8 cellular contexts compared by ENCODE assay signal in genomic region chr14:80987235-80988032, GRCh38. TPM values are rescaled to one million over a fixed set of nuclear protein-coding genes. Genes with fewer than 3 reads are reported as not detected.
DNase-seq lines count a peak whose midpoint lies in the region; ATAC-seq and TF ChIP-seq lines count a peak whose summit lies in the region.

No MANE protein-coding gene starts in this region.

- no peak overlapping the region for H2BK5ac ChIP-seq in mesenchymal stem cell (ENCODE audit: low read depth, low read length, poor library complexity, severe bottlenecking)

- H2BK15ac ChIP-seq in mesenchymal stem cell (ENCODE audit: low read depth, poor library complexity, severe bottlenecking) = no peak overlapping the region

- intact Hi-C loops in A673 (cut with micrococcal nuclease; ENCODE audit: unreplicated experiment) = loop anchor here (1.0 to 10.0 kb wide), 3 partner anchors 33 to 930 kb away; partner anchors contain the start of gene DIO2

- CTCF ChIA-PET in A673 (lab: Charles Lee) = interaction anchor here (0.7 to 1.5 kb wide), 9 partner anchors 9 to 931 kb away, joined by 3 to 14 read pairs (median 3); partner anchors contain the start of gene TSHR

- no peak overlapping the region for H2AK5ac ChIP-seq in mesenchymal stem cell (ENCODE audit: low read length, severe bottlenecking)

- WGBS in mesenchymal stem cell = 26% methylated on average over 5 of the region's 6 CpGs

- H4K8ac ChIP-seq in mesenchymal stem cell (ENCODE audit: low read length) = no peak overlapping the region

- peaks cover 34% of the 10 kb centered on the region for H3K27me3 ChIP-seq in A673 (replicated peaks; ENCODE audit: insufficient read depth, low read depth, low read length, poor library complexity)
- peaks cover 36 to 46% of the 10 kb centered on the region in 2 experiments for H3K27me3 ChIP-seq in mesenchymal stem cell (ENCODE audit: control insufficient read depth in 1 of 2, insufficient read depth in 1 of 2, low read length in 2 of 2)

- ATAC-seq in GM18498 (IDR thresholded peaks at IDR 0.05; ENCODE audit: unreplicated experiment) = peak; percentile 61
- peak; percentile 50 for ATAC-seq in HG03175 (IDR thresholded peaks at IDR 0.05; ENCODE audit: unreplicated experiment)

- BruUV-seq in A673 (replicated peaks; lab: Mats Ljungman, UMichigan) = no TSS peak

- H2BK12ac ChIP-seq in mesenchymal stem cell (ENCODE audit: low read length in 2 of 2) = no peak overlapping the region

- no peak overlapping the region for H4K91ac ChIP-seq in mesenchymal stem cell (ENCODE audit: low read length)

- H3K27ac ChIP-seq in A673 (ENCODE audit: low read depth, low read length, poor library complexity, severe bottlenecking) (no peak overlapping the region), mesenchymal stem cell (ENCODE audit: low read length, poor library complexity, severe bottlenecking) (no peak overlapping the region)

- no peaks in the 10 kb centered on the region for H3K79me1 ChIP-seq in mesenchymal stem cell (replicated peaks; ENCODE audit: low read length, poor library complexity, severe bottlenecking)

- H3K9ac ChIP-seq in mesenchymal stem cell (ENCODE audit: low read length) = no peak overlapping the region

- no peak overlapping the region for H3K18ac ChIP-seq in mesenchymal stem cell (ENCODE audit: low read depth in 1 of 2, low read length in 2 of 2)

- no peak overlapping the region for H2AFZ ChIP-seq in mesenchymal stem cell (ENCODE audit: low read depth, low read length)

- no peak overlapping the region for H3K4me3 ChIP-seq in A673 (ENCODE audit: low read depth, low read length, poor library complexity, severe bottlenecking)
- H3K4me3 ChIP-seq in mesenchymal stem cell (ENCODE audit: insufficient read depth in 1 of 2, low read depth in 1 of 2, low read length in 2 of 2) = no peak overlapping the region

- peak; percentile 93 for TF ChIP-seq CTCF in A673 (conservative IDR thresholded peaks at IDR 0.05; ENCODE audit: low read depth, low read length)

- DNase-seq in A673 (ENCODE audit: low spot score) (peak; percentile 71), NCI-H345 treated with DMSO at 0.1 percent for 48 hours (lab: John Stamatoyannopoulos, UW; ENCODE audit: unreplicated experiment) (peak; percentile 72), mesenchymal stem cell (peak; percentile 66)
- DNase-seq in activated CD4-positive, alpha-beta T cell treated with anti-CD3 and anti-CD28 coated beads, Interleukin-2, amount 50 U/mL, for 4 hours = peak; percentile 47 to 61
- peak; percentile 36 for DNase-seq in effector CD8-positive, alpha-beta T cell (lab: John Stamatoyannopoulos, UW)
- peak; percentile 75 for DNase-seq in stimulated activated CD8-positive, alpha-beta memory T cell treated with anti-CD3 and anti-CD28 coated beads, Interleukin-4, amount 100 ng/mL, for 48 hours

- POLR2A ChIA-PET in A673 (lab: Charles Lee; ENCODE audit: low non-redundant PET) = interaction anchor here (0.6 kb wide), 1 partner anchor 58 kb away, joined by 4 read pairs; no protein-coding TSS in a partner anchor

- H3K4me1 ChIP-seq in A673 (ENCODE audit: insufficient read depth, low read length, poor library complexity, severe bottlenecking) (no peaks in the 10 kb centered on the region), mesenchymal stem cell (ENCODE audit: control insufficient read depth, insufficient read depth, low read depth, low read length) (no peaks in the 10 kb centered on the region)

- H3K9me3 ChIP-seq in A673 (ENCODE audit: low read depth, low read length, poor library complexity, severe bottlenecking) = no peaks in the 10 kb centered on the region
- no peaks in the 10 kb centered on the region for H3K9me3 ChIP-seq in mesenchymal stem cell (ENCODE audit: control insufficient read depth, low read length)

- no peak overlapping the region for H3K4me2 ChIP-seq in mesenchymal stem cell (ENCODE audit: low read length, poor library complexity, severe bottlenecking)

- H2BK120ac ChIP-seq in mesenchymal stem cell (ENCODE audit: low read depth, low read length) = no peak overlapping the region

- H3K4ac ChIP-seq in mesenchymal stem cell (ENCODE audit: low read depth in 1 of 2, low read length in 2 of 2) = no peak overlapping the region

- H3K36me3 ChIP-seq in A673 (ENCODE audit: insufficient read depth, low read length, poor library complexity, severe bottlenecking) (no peaks in the 10 kb centered on the region), mesenchymal stem cell (ENCODE audit: control insufficient read depth in 1 of 2, insufficient read depth in 2 of 2, low read depth in 1 of 2, low read length in 2 of 2) (no peaks in the 10 kb centered on the region)

- H3K14ac ChIP-seq in mesenchymal stem cell (ENCODE audit: low read length in 2 of 2) = no peak overlapping the region

- H3K23ac ChIP-seq in mesenchymal stem cell (ENCODE audit: low read length in 2 of 2) = no peak overlapping the region

RNA-seq across cellular contexts. Expression of gene TSHR, which starts 32.0 kb away (rescaled TPM):
- total RNA-seq in A673 (2021) = not detected in 2 replicates
- not detected for polyA plus RNA-seq in mesenchymal stem cell (2013, experiment 1 of 2)
- not detected for polyA plus RNA-seq in mesenchymal stem cell (2013, experiment 2 of 2)

RNA-seq across cellular contexts. Expression of gene CEP128, which starts 45.9 kb away (rescaled TPM):
- 27.3 and 35.7 TPM in 2 replicates for total RNA-seq in A673 (2021)
- polyA plus RNA-seq in mesenchymal stem cell (2013, experiment 1 of 2) = 0.84 TPM
- 0.85 TPM for polyA plus RNA-seq in mesenchymal stem cell (2013, experiment 2 of 2)
